8 cellular contexts compared by ENCODE assay signal in the genomic region with DNA sequence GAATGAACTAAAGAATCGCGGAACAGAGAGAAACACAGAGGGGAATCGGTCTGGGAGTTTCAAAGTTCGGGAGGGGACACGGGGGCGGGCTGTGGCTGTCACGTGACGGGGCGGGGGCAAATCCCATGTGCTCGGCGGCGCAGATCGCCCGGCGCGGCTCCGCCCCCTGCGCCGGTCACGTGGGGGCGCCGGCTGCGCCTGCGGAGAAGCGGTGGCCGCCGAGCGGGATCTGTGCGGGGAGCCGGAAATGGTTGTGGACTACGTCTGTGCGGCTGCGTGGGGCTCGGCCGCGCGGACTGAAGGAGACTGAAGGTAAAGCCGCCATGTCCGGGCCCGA. TPM values are rescaled to one million over a fixed set of nuclear protein-coding genes. Genes with fewer than 3 reads are reported as not detected.
DNase-seq lines count a peak whose midpoint lies in the region; ATAC-seq and TF ChIP-seq lines count a peak whose summit lies in the region.

A gene with protein sequence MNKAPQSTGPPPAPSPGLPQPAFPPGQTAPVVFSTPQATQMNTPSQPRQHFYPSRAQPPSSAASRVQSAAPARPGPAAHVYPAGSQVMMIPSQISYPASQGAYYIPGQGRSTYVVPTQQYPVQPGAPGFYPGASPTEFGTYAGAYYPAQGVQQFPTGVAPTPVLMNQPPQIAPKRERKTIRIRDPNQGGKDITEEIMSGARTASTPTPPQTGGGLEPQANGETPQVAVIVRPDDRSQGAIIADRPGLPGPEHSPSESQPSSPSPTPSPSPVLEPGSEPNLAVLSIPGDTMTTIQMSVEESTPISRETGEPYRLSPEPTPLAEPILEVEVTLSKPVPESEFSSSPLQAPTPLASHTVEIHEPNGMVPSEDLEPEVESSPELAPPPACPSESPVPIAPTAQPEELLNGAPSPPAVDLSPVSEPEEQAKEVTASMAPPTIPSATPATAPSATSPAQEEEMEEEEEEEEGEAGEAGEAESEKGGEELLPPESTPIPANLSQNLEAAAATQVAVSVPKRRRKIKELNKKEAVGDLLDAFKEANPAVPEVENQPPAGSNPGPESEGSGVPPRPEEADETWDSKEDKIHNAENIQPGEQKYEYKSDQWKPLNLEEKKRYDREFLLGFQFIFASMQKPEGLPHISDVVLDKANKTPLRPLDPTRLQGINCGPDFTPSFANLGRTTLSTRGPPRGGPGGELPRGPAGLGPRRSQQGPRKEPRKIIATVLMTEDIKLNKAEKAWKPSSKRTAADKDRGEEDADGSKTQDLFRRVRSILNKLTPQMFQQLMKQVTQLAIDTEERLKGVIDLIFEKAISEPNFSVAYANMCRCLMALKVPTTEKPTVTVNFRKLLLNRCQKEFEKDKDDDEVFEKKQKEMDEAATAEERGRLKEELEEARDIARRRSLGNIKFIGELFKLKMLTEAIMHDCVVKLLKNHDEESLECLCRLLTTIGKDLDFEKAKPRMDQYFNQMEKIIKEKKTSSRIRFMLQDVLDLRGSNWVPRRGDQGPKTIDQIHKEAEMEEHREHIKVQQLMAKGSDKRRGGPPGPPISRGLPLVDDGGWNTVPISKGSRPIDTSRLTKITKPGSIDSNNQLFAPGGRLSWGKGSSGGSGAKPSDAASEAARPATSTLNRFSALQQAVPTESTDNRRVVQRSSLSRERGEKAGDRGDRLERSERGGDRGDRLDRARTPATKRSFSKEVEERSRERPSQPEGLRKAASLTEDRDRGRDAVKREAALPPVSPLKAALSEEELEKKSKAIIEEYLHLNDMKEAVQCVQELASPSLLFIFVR (N-terminal part only) (plus strand): TSS at position 244 of the 337 bp plus-strand sequence. CDS start 1,191 bp downstream, outside the sequence.

- H3K27ac Mint-ChIP-seq in T-helper 1 cell treated with Interleukin-12 subunit alpha and Interleukin-12 subunit beta and Interleukin-4 antibody, amounts not matched to agents 30 μg/mL and 1 μg/mL, for 36 hours: peak within 1 kb of the TSS; percentile 83

- peaks cover 24% of the 10 kb centered on the region for H3K4me1 Mint-ChIP-seq in T-helper 1 cell treated with Interleukin-12 subunit alpha and Interleukin-12 subunit beta and Interleukin-4 antibody, amounts not matched to agents 30 μg/mL and 1 μg/mL, for 36 hours (ENCODE audit: low read depth)

- H3K4me1 ChIP-seq in left ventricle myocardium inferior: peaks cover 47% of the 10 kb centered on the region
- peaks cover 35% of the 10 kb centered on the region for H3K4me1 ChIP-seq in psoas muscle
- no peaks in the 10 kb centered on the region for H3K4me1 ChIP-seq in urinary bladder (ENCODE audit: insufficient read depth)

- DNase-seq in NCI-H1694 (lab: John Stamatoyannopoulos, UW) (peak; percentile 77), amniotic stem cell (lab: John Stamatoyannopoulos, UW) (peak; percentile 81), left ventricle myocardium inferior (peak; percentile 96), psoas muscle (peak; percentile 95 to 98)

- ATAC-seq in HG02884 (IDR thresholded peaks at IDR 0.05; ENCODE audit: unreplicated experiment) (peak; percentile 88), psoas muscle (peak; percentile 84 to 86 (median 85))

- H3K4me3 ChIP-seq in left ventricle myocardium inferior (peak within 1 kb of the TSS; percentile 83), psoas muscle (peak within 1 kb of the TSS; percentile 80), urinary bladder (ENCODE audit: low read depth, low read length) (peak within 1 kb of the TSS; percentile 97)

- peak within 1 kb of the TSS; percentile 98 for H3K27ac ChIP-seq in left ventricle myocardium inferior (replicated peaks)
- H3K27ac ChIP-seq in psoas muscle: peak within 1 kb of the TSS; percentile 96
- H3K27ac ChIP-seq in urinary bladder (ENCODE audit: low read depth): peak within 1 kb of the TSS; percentile 99

- no peak for TF ChIP-seq CTCF in left ventricle myocardium inferior (IDR thresholded peaks at IDR 0.05; ENCODE audit: borderline replicate concordance)
- TF ChIP-seq CTCF in psoas muscle (IDR thresholded peaks at IDR 0.05): no peak

- intact Hi-C loops in left ventricle myocardium inferior (cut with micrococcal nuclease) (no loop called here), psoas muscle (cut with DNase I) (no loop called here)

- H3K9me3 Mint-ChIP-seq in T-helper 1 cell treated with Interleukin-12 subunit alpha and Interleukin-12 subunit beta and Interleukin-4 antibody, amounts not matched to agents 30 μg/mL and 1 μg/mL, for 36 hours: no peaks in the 10 kb centered on the region

- 0% methylated on average over 19 to 40 of the region's 40 CpGs for WGBS in psoas muscle, 3 donors
- WGBS in urinary bladder: under 1% methylated on average over 40 of the region's 40 CpGs

- peaks cover 21% of the 10 kb centered on the region for H3K36me3 Mint-ChIP-seq in T-helper 1 cell treated with Interleukin-12 subunit alpha and Interleukin-12 subunit beta and Interleukin-4 antibody, amounts not matched to agents 30 μg/mL and 1 μg/mL, for 36 hours (ENCODE audit: low read depth)

- peak; percentile 80 for TF ChIP-seq POLR2A in GM15510 (IDR thresholded peaks at IDR 0.05; ENCODE audit: borderline replicate concordance, extremely low read depth, insufficient read length)

- H3K4me3 Mint-ChIP-seq in T-helper 1 cell treated with Interleukin-12 subunit alpha and Interleukin-12 subunit beta and Interleukin-4 antibody, amounts not matched to agents 30 μg/mL and 1 μg/mL, for 36 hours: peak within 1 kb of the TSS; percentile 88

- no peaks in the 10 kb centered on the region for H3K27me3 Mint-ChIP-seq in T-helper 1 cell treated with Interleukin-12 subunit alpha and Interleukin-12 subunit beta and Interleukin-4 antibody, amounts not matched to agents 30 μg/mL and 1 μg/mL, for 36 hours (ENCODE audit: low read depth)

- H3K9me3 ChIP-seq in left ventricle myocardium inferior (replicated peaks) (no peaks in the 10 kb centered on the region), psoas muscle (no peaks in the 10 kb centered on the region)

- no peaks in the 10 kb centered on the region for H3K27me3 ChIP-seq in left ventricle myocardium inferior (ENCODE audit: low read depth)
- H3K27me3 ChIP-seq in psoas muscle (ENCODE audit: insufficient read depth in 3 of 3, low read length in 2 of 3): no peaks in the 10 kb centered on the region

- H3K36me3 ChIP-seq in left ventricle myocardium inferior (peaks cover 20% of the 10 kb centered on the region), psoas muscle (ENCODE audit: insufficient read depth in 1 of 2, low read depth in 1 of 2) (peaks cover 7 to 35% of the 10 kb centered on the region in 2 donors), urinary bladder (ENCODE audit: insufficient read depth) (no peaks in the 10 kb centered on the region)

RNA-seq across cellular contexts. Expression of the gene that starts here (rescaled TPM):
- total RNA-seq in left ventricle myocardium inferior (224 TPM), psoas muscle (100 to 1,000 TPM; 448 to 726 (median 633) TPM), urinary bladder (117 TPM)
- polyA plus RNA-seq in psoas muscle (100 to 1,000 TPM; 395 to 787 (median 628) TPM), urinary bladder (224 TPM)

Comparison
In these comparisons a context has a peak if more than half of its experiments do, and no peak if none do; other contexts are left out.
1. Peak in every context shown above with its lines: DNase-seq, ATAC-seq, H3K4me3 ChIP-seq and H3K27ac ChIP-seq.